ENCODE assay signal across 30 cellular contexts in genomic region chr16:51701025-51701424, GRCh38.
"Had no signal": no experiment of that assay in that cellular context is flagged by ENCODE, and none has a peak within 500 bp of the region (broad histone marks: within the 10 kb centered on the region; RNA-seq: fewer than 3 reads in every experiment).

No MANE protein-coding gene starts in this region.

- H3K9me3 ChIP-seq: adrenal gland, body of pancreas had no signal

- H3K4me3 ChIP-seq: adrenal gland, body of pancreas, coronary artery, dorsolateral prefrontal cortex, esophagus squamous epithelium, heart left ventricle had no signal

- H3K27me3 ChIP-seq: adrenal gland, body of pancreas, esophagus squamous epithelium, heart left ventricle had no signal

- H3K36me3 ChIP-seq: adrenal gland, esophagus squamous epithelium, heart left ventricle had no signal

- FAIRE-seq: frontal cortex had no signal

- H3K4me1 ChIP-seq: adrenal gland, body of pancreas, esophagus squamous epithelium, heart left ventricle had no signal

- ATAC-seq: activated CD4-positive, alpha-beta T cell treated with anti-CD3 and anti-CD28 coated beads for 36 hours; activated CD8-positive, alpha-beta memory T cell treated with anti-CD3 and anti-CD28 coated beads, Interleukin-2, amount 10 ng/mL, durations not matched to agents 7 days and 5 days; activated CD8-positive, alpha-beta T cell treated with anti-CD3 and anti-CD28 coated beads, Interleukin-2, amount 10 ng/mL, durations not matched to agents 7 days and 5 days; activated naive CD8-positive, alpha-beta T cell treated with anti-CD3 and anti-CD28 coated beads, Interleukin-2, amount 50 U/mL, for 24 hours; body of pancreas; heart left ventricle; T-helper 17 cell had no signal

- H3K27ac ChIP-seq: adrenal gland, body of pancreas, coronary artery, dorsolateral prefrontal cortex, esophagus squamous epithelium, heart left ventricle had no signal

- DNase-seq: activated CD4-positive, alpha-beta memory T cell treated with anti-CD3 and anti-CD28 coated beads for 36 hours; activated CD4-positive, alpha-beta T cell treated with anti-CD3 and anti-CD28 coated beads for 36 hours; activated CD4-positive, alpha-beta T cell treated with anti-CD3 and anti-CD28 coated beads, Interleukin-2, amount 10 ng/mL, durations not matched to agents 24 days and 14 days; activated CD4-positive, CD25-positive, alpha-beta regulatory T cell; activated CD4-positive, CD25-positive, alpha-beta regulatory T cell treated with anti-CD3 and anti-CD28 coated beads, Interleukin-2, amount 50 U/mL, for 72 hours; activated CD8-positive, alpha-beta memory T cell treated with anti-CD3 and anti-CD28 coated beads, Interleukin-2, amount 10 ng/mL, durations not matched to agents 7 days and 5 days; activated CD8-positive, alpha-beta memory T cell treated with anti-CD3 and anti-CD28 coated beads, Interleukin-2, amount 50 U/mL, for 4 hours; activated CD8-positive, alpha-beta T cell treated with anti-CD3 and anti-CD28 coated beads, Interleukin-2, amount 10 ng/mL, durations not matched to agents 7 days and 5 days; activated effector memory CD4-positive, alpha-beta T cell treated with anti-CD3 and anti-CD28 coated beads, Interleukin-2, amount 50 U/mL, for 16 hours; activated naive CD4-positive, alpha-beta T cell treated with anti-CD3 and anti-CD28 coated beads for 36 hours; activated naive CD8-positive, alpha-beta T cell treated with anti-CD3 and anti-CD28 coated beads for 36 hours; activated naive CD8-positive, alpha-beta T cell treated with anti-CD3 and anti-CD28 coated beads, Interleukin-2, amount 50 U/mL, for 24 hours; activated T-cell treated with anti-CD3 and anti-CD28 coated beads, Interleukin-2, amount 50 U/mL, for 1 hour; activated T-cell treated with anti-CD3 and anti-CD28 coated beads, Interleukin-2, amount 50 U/mL, for 48 hours; adrenal gland; amygdala; aorta; body of pancreas; dorsolateral prefrontal cortex; effector memory CD4-positive, alpha-beta T cell; endodermal cell; erythroblast; esophagus squamous epithelium; glutamatergic neuron; heart left ventricle; T-helper 1 cell; T-helper 17 cell; T1000 had no signal
